In genomic region chr15:46304320-46304719, GRCh38 we compare ENCODE assay signal across 9 cellular contexts.
A peak's percentile ranks its signal among the peaks of the same experiment; 100 is the strongest.
DNase-seq lines count a peak whose midpoint lies in the region; ATAC-seq, FAIRE-seq and TF ChIP-seq lines count a peak whose summit lies in the region.
"Had no signal": no experiment of that assay in that cellular context is flagged by ENCODE, and none has a peak within 500 bp of the region (broad histone marks: within the 10 kb centered on the region; RNA-seq: fewer than 3 reads in every experiment).

No MANE protein-coding gene starts in this region.

- peaks cover 7% of the 10 kb centered on the region for H3K27me3 Mint-ChIP-seq in CD4-positive, alpha-beta T cell

- ATAC-seq in DND-41 (ENCODE audit: insufficient read depth, low read depth) (no peak), GM21381 (IDR thresholded peaks at IDR 0.05; ENCODE audit: unreplicated experiment) (no peak)
- no peak for ATAC-seq in CD4-positive, alpha-beta T cell (ENCODE audit: poor library complexity)

- intact Hi-C loops in posterior vena cava (cut with DNase I) = no loop called here
- intact Hi-C loops in CD4-positive, alpha-beta T cell (cut with DNase I, micrococcal nuclease) = no loop called here

- no peaks in the 10 kb centered on the region for H3K4me1 ChIP-seq in DND-41 (ENCODE audit: insufficient read depth, low read length)

- H2AFZ ChIP-seq in DND-41 (ENCODE audit: low read depth, low read length) = no peak overlapping the region

- H3K36me3 Mint-ChIP-seq in CD4-positive, alpha-beta T cell (ENCODE audit: low read depth) = no peaks in the 10 kb centered on the region
- H3K36me3 Mint-ChIP-seq: brain had no signal

- no peak overlapping the region for H3K27ac ChIP-seq in 22Rv1
- no peak overlapping the region for H3K27ac ChIP-seq in DND-41 (ENCODE audit: low read length)
- no peak overlapping the region for H3K27ac ChIP-seq in CD4-positive, alpha-beta T cell (ENCODE audit: low read depth, low read length)

- no peak overlapping the region for H3K4me2 ChIP-seq in DND-41 (ENCODE audit: insufficient read depth, low read length)

- no peaks in the 10 kb centered on the region for H3K9me3 Mint-ChIP-seq in CD4-positive, alpha-beta T cell

- H3K4me3 ChIP-seq in DND-41 (ENCODE audit: low read depth in 1 of 2, low read length in 2 of 2) = no peak overlapping the region

- peak; percentile 12 for FAIRE-seq in endometrium (lab: Jason Lieb, UNC)

- POLR2A ChIA-PET in CD4-positive, alpha-beta T cell (lab: Charles Lee) = no interaction called here

- no peak overlapping the region for H3K27ac Mint-ChIP-seq in CD4-positive, alpha-beta T cell
- H3K27ac Mint-ChIP-seq: brain had no signal

- H3K9me3 ChIP-seq in DND-41 (ENCODE audit: insufficient read depth, low read length, severe bottlenecking) = no peaks in the 10 kb centered on the region
- no peaks in the 10 kb centered on the region for H3K9me3 ChIP-seq in CD4-positive, alpha-beta T cell (ENCODE audit: control insufficient read depth, low read length)

- H3K4me3 Mint-ChIP-seq in CD4-positive, alpha-beta T cell = no peak overlapping the region
- H3K4me3 Mint-ChIP-seq: brain had no signal

- TF ChIP-seq CTCF in 22Rv1 (IDR thresholded peaks at IDR 0.05) (peak; percentile 79), DND-41 (IDR thresholded peaks at IDR 0.05; ENCODE audit: borderline replicate concordance, extremely low read depth, low read length, poor library complexity, severe bottlenecking) (peak; percentile 54)
- TF ChIP-seq CTCF in CD4-positive, alpha-beta T cell (IDR thresholded peaks at IDR 0.05) = no peak

- H3K36me3 ChIP-seq in DND-41 (ENCODE audit: insufficient read depth, low read length) = no peaks in the 10 kb centered on the region

- H3K4me1 Mint-ChIP-seq in CD4-positive, alpha-beta T cell (ENCODE audit: low read depth) = no peaks in the 10 kb centered on the region

- no peaks in the 10 kb centered on the region for H3K79me2 ChIP-seq in DND-41 (ENCODE audit: insufficient read depth, low read length)

- no peak overlapping the region for H3K9ac ChIP-seq in DND-41 (ENCODE audit: low read depth, low read length)

- no peaks in the 10 kb centered on the region for H4K20me1 ChIP-seq in DND-41 (ENCODE audit: insufficient read depth, low read length)

- DNase-seq in DND-41 (peak; percentile 23), NCI-H69 (lab: John Stamatoyannopoulos, UW) (peak; percentile 54), posterior vena cava (ENCODE audit: low spot score) (no peak)
- DNase-seq in effector CD8-positive, alpha-beta T cell (lab: John Stamatoyannopoulos, UW) = no peak
- no peak for DNase-seq in CD4-positive, alpha-beta T cell

- H3K27me3 ChIP-seq in DND-41 (ENCODE audit: insufficient read depth, low read length, poor library complexity) = peaks cover 2% of the 10 kb centered on the region
- H3K27me3 ChIP-seq in CD4-positive, alpha-beta T cell (ENCODE audit: control insufficient read depth, insufficient read depth, low read length) = no peaks in the 10 kb centered on the region

- CTCF ChIA-PET in CD4-positive, alpha-beta T cell (lab: Charles Lee) = no interaction called here

Comparison
In these comparisons a context has a peak if more than half of its experiments do, and no peak if none do; other contexts are left out.
1. DNase-seq: peak in DND-41 (single experiment) and NCI-H69 (single experiment); none in effector CD8-positive, alpha-beta T cell (single experiment), posterior vena cava (single experiment) and CD4-positive, alpha-beta T cell (0 of 10).